18 cellular contexts compared by ENCODE assay signal in the genomic region with DNA sequence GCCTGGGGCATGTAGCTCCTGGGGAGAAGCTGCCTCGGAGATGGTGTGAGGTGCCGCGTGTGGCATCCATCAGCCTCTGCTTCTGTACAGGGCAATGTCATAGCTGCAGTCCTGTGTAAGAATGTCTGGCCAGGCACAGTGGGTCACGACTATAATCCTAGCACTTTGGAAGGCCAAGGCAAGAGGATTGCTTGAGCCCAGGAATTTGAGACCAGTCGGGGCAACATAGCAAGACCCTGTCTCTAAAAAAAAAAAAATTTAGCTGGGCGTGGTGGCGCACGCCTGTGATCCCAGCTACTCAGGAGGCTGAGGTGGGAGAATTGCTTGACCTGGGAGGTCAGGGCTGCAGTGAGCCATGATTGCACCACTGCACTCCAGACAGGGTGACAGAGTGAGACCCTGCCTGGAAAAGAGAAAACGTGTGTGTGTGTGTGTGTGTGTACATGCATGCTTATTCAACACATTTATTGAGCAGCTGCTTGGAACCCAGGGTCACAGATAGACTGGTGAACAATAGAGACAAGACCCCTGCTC. TPM values are rescaled to one million over a fixed set of nuclear protein-coding genes. Genes with fewer than 3 reads are reported as not detected.
DNase-seq lines count a peak whose midpoint lies in the region; ATAC-seq and TF ChIP-seq lines count a peak whose summit lies in the region.
"Had no signal": no experiment of that assay in that cellular context is flagged by ENCODE, and none has a peak within 500 bp of the region (broad histone marks: within the 10 kb centered on the region; RNA-seq: fewer than 3 reads in every experiment).

No MANE protein-coding gene starts in this region.

- H3K27me3 ChIP-seq in cardiac muscle cell (no peaks in the 10 kb centered on the region), heart left ventricle (no peaks in the 10 kb centered on the region), Caco-2 (replicated peaks; ENCODE audit: control insufficient read depth, insufficient read depth, low read length) (no peaks in the 10 kb centered on the region), osteoblast (ENCODE audit: insufficient read depth, low read length) (no peaks in the 10 kb centered on the region), trophoblast cell (ENCODE audit: insufficient read depth, low read length) (no peaks in the 10 kb centered on the region)
- H3K27me3 ChIP-seq: BE2C had no signal

- H2BK12ac ChIP-seq in trophoblast cell (ENCODE audit: low read length), result no peak overlapping the region

- H3K9me3 Mint-ChIP-seq in Caco-2 (ENCODE audit: unreplicated experiment) (no peaks in the 10 kb centered on the region), brain (no peaks in the 10 kb centered on the region)
- H3K9me3 Mint-ChIP-seq: CD8-positive, alpha-beta memory T cell; HFFc6 had no signal

- TF ChIP-seq POLR2A in heart left ventricle (IDR thresholded peaks at IDR 0.05), result no peak

- ATAC-seq in heart left ventricle, result no peak
- ATAC-seq: Panc1 had no signal

- no peak overlapping the region for H2AK5ac ChIP-seq in trophoblast cell (ENCODE audit: low read length)

- H3K4me1 Mint-ChIP-seq in Caco-2 (ENCODE audit: low read depth, unreplicated experiment) (peaks cover 5% of the 10 kb centered on the region), brain (peaks cover 74% of the 10 kb centered on the region)

- no peak overlapping the region for H3K4me3 Mint-ChIP-seq in Caco-2 (ENCODE audit: unreplicated experiment)
- H3K4me3 Mint-ChIP-seq in brain, result no peak overlapping the region
- H3K4me3 Mint-ChIP-seq: CD8-positive, alpha-beta memory T cell; HFFc6 had no signal

- no peak overlapping the region for H3K4ac ChIP-seq in trophoblast cell (ENCODE audit: low read depth, low read length)

- H3K4me1 ChIP-seq in cardiac muscle cell (ENCODE audit: low read depth) (peaks cover 34% of the 10 kb centered on the region), heart left ventricle (peaks cover 0 to 61% (median 29%) of the 10 kb centered on the region in 12 donors), Caco-2 (peaks cover 16% of the 10 kb centered on the region), osteoblast (ENCODE audit: insufficient read depth, low read length) (peaks cover 33% of the 10 kb centered on the region), trophoblast cell (ENCODE audit: control insufficient read depth in 1 of 2, insufficient read depth in 2 of 2, low read length in 2 of 2) (peaks cover 22 to 26% of the 10 kb centered on the region in 2 experiments)

- no peak overlapping the region for H3K14ac ChIP-seq in trophoblast cell (ENCODE audit: low read length)

- POLR2A ChIA-PET in Caco-2 (lab: Charles Lee), result interaction anchor here (0.5 kb wide), 1 partner anchor 189 kb away, joined by 8 read pairs; no protein-coding TSS in a partner anchor

- H2AFZ ChIP-seq in osteoblast (ENCODE audit: low read length), result no peak overlapping the region
- H2AFZ ChIP-seq in trophoblast cell (ENCODE audit: insufficient read depth, low read length, poor library complexity), result no peak overlapping the region

- H3K9me3 ChIP-seq in cardiac muscle cell (ENCODE audit: low read depth) (no peaks in the 10 kb centered on the region), heart left ventricle (no peaks in the 10 kb centered on the region), Caco-2 (no peaks in the 10 kb centered on the region), osteoblast (ENCODE audit: low read depth, low read length) (no peaks in the 10 kb centered on the region), trophoblast cell (ENCODE audit: insufficient read depth, low read depth, low read length) (no peaks in the 10 kb centered on the region)
- H3K9me3 ChIP-seq: BE2C had no signal

- DNase-seq in cardiac muscle cell (ENCODE audit: low read depth in 1 of 2, low spot score in 1 of 2), result no peak
- no peak for DNase-seq in heart left ventricle
- no peak for DNase-seq in Caco-2
- DNase-seq in osteoblast (ENCODE audit: insufficient read length, low spot score, missing footprints), result peak; percentile 25
- DNase-seq in NCI-H2081 (lab: John Stamatoyannopoulos, UW), result no peak
- no peak for DNase-seq in trophoblast cell
- no peak for DNase-seq in HuH-7.5 (ENCODE audit: low spot score)
- DNase-seq: BE2C; CD8-positive, alpha-beta memory T cell; DMS79; HFFc6; Karpas-422; NCI-H1436 treated with DMSO at 0.1 percent for 48 hours; NCI-H2029 treated with DMSO at 0.1 percent for 48 hours; SHP77 had no signal

- no peak overlapping the region for H4K91ac ChIP-seq in trophoblast cell (ENCODE audit: low read depth, low read length)

- no peak overlapping the region for H2BK120ac ChIP-seq in trophoblast cell (ENCODE audit: insufficient read depth, low read length, poor library complexity)

- H4K12ac ChIP-seq in trophoblast cell (ENCODE audit: low read depth, low read length), result no peak overlapping the region

- no peak for TF ChIP-seq CTCF in cardiac muscle cell (IDR thresholded peaks at IDR 0.05; ENCODE audit: low read depth, low read length)
- no peak for TF ChIP-seq CTCF in heart left ventricle (IDR thresholded peaks at IDR 0.05)
- TF ChIP-seq CTCF in Caco-2 (IDR thresholded peaks at IDR 0.05; ENCODE audit: insufficient read depth in 1 of 2, low read depth in 1 of 2, low read length in 1 of 2, severe bottlenecking in 1 of 2, unreplicated experiment in 1 of 2), result no peak
- TF ChIP-seq CTCF in brain (conservative IDR thresholded peaks at IDR 0.05), result no peak
- no peak for TF ChIP-seq CTCF in osteoblast (IDR thresholded peaks at IDR 0.05; ENCODE audit: extremely low read depth, low read depth, low read length)

- CTCF ChIA-PET in Caco-2 (lab: Charles Lee), result interaction anchor here (0.7 kb wide), 2 partner anchors 77 to 83 kb away, joined by 3 read pairs; no protein-coding TSS in a partner anchor

- no TSS peak for BruUV-seq in Caco-2 (replicated peaks; lab: Mats Ljungman, UMichigan)

- WGBS in heart left ventricle, 4 donors, result 85 to 94% (median 90%) methylated on average over 9 of the region's 9 CpGs
- WGBS in trophoblast cell (ENCODE audit: extremely low coverage, insufficient coverage, insufficient read length), result no CpG with 5 or more reads among the region's 9 CpGs

- H3K79me1 ChIP-seq in trophoblast cell (ENCODE audit: low read length), result peaks cover 2% of the 10 kb centered on the region

- no peak overlapping the region for H4K8ac ChIP-seq in trophoblast cell (ENCODE audit: low read depth, low read length)

- no peaks in the 10 kb centered on the region for H3K27me3 Mint-ChIP-seq in Caco-2 (ENCODE audit: insufficient read depth, unreplicated experiment)
- H3K27me3 Mint-ChIP-seq in brain, result no peaks in the 10 kb centered on the region
- H3K27me3 Mint-ChIP-seq: CD8-positive, alpha-beta memory T cell had no signal

- no peaks in the 10 kb centered on the region for H3K36me3 ChIP-seq in cardiac muscle cell
- no peaks in the 10 kb centered on the region for H3K36me3 ChIP-seq in heart left ventricle
- H3K36me3 ChIP-seq in Caco-2 (ENCODE audit: control insufficient read depth, insufficient read depth, low read length), result no peaks in the 10 kb centered on the region
- H3K36me3 ChIP-seq in osteoblast (ENCODE audit: insufficient read depth, low read length), result peaks cover 2% of the 10 kb centered on the region
- no peaks in the 10 kb centered on the region for H3K36me3 ChIP-seq in trophoblast cell (ENCODE audit: control insufficient read depth in 1 of 2, insufficient read depth in 2 of 2, low read length in 2 of 2)

- no peak overlapping the region for H3K9ac ChIP-seq in trophoblast cell (ENCODE audit: low read length)

- intact Hi-C loops in heart left ventricle (cut with DNase I) (no loop called here), Caco-2 (cut with micrococcal nuclease; ENCODE audit: unreplicated experiment) (no loop called here)

- peaks cover 9% of the 10 kb centered on the region for H4K20me1 ChIP-seq in osteoblast (ENCODE audit: insufficient read depth, low read length)

- H3K18ac ChIP-seq in trophoblast cell (ENCODE audit: low read length), result no peak overlapping the region

- H3K23ac ChIP-seq in trophoblast cell (ENCODE audit: low read length), result no peak overlapping the region

- H3K27ac ChIP-seq in cardiac muscle cell, result peak overlapping the region; percentile 68
- H3K27ac ChIP-seq in heart left ventricle, result peak overlapping the region in 4 of 12 donors; percentile 42 to 76 (median 70)
- H3K27ac ChIP-seq in osteoblast (ENCODE audit: low read depth, low read length), result no peak overlapping the region
- no peak overlapping the region for H3K27ac ChIP-seq in trophoblast cell (ENCODE audit: low read depth, low read length)

- H3K27ac Mint-ChIP-seq in Caco-2 (ENCODE audit: unreplicated experiment) (peak overlapping the region; percentile 25), brain (peak overlapping the region; percentile 65 to 95 (median 83))
- H3K27ac Mint-ChIP-seq: HFFc6 had no signal

- H3K4me2 ChIP-seq in osteoblast (ENCODE audit: insufficient read depth, low read length) (no peak overlapping the region), trophoblast cell (ENCODE audit: low read length) (no peak overlapping the region)

- H3K4me3 ChIP-seq in cardiac muscle cell, result no peak overlapping the region
- no peak overlapping the region for H3K4me3 ChIP-seq in heart left ventricle
- no peak overlapping the region for H3K4me3 ChIP-seq in Caco-2 (ENCODE audit: low read depth, low read length)
- H3K4me3 ChIP-seq in osteoblast (ENCODE audit: insufficient read depth, low read length), result no peak overlapping the region
- H3K4me3 ChIP-seq in trophoblast cell (ENCODE audit: low read depth, low read length), result no peak overlapping the region
- H3K4me3 ChIP-seq: SK-N-MC had no signal

- H3K36me3 Mint-ChIP-seq in Caco-2 (ENCODE audit: insufficient read depth, unreplicated experiment), result peaks cover 11% of the 10 kb centered on the region
- no peaks in the 10 kb centered on the region for H3K36me3 Mint-ChIP-seq in brain
- H3K36me3 Mint-ChIP-seq: CD8-positive, alpha-beta memory T cell had no signal

- H3K79me2 ChIP-seq in osteoblast (ENCODE audit: insufficient read depth, low read length) (no peaks in the 10 kb centered on the region), trophoblast cell (ENCODE audit: control insufficient read depth, insufficient read depth, low read length, poor library complexity) (no peaks in the 10 kb centered on the region)

- no peak overlapping the region for H2BK5ac ChIP-seq in trophoblast cell (ENCODE audit: low read depth, low read length, poor library complexity)

RNA-seq across cellular contexts. Expression of a gene that starts 24.1 kb away (rescaled TPM):
- 30.0 and 56.3 TPM in 2 replicates for total RNA-seq in cardiac muscle cell
- polyA plus RNA-seq in cardiac muscle cell, result 21.5 and 27.4 TPM in 2 replicates
- total RNA-seq in heart left ventricle, result 10 to 100 TPM; 18.8 to 45.2 (median 26.6) TPM
- 10 to 100 TPM; 18.8 to 23.8 TPM for polyA plus RNA-seq in heart left ventricle
- 33.8 and 36.7 TPM in 2 replicates for total RNA-seq in Caco-2 (2022)
- 8.9 TPM for polyA plus RNA-seq in brain (ENCODE audit: insufficient read depth, low read depth, low replicate concordance)
- 6.2 and 8.3 TPM in 2 replicates for total RNA-seq in osteoblast
- 10.9 and 11.1 TPM in 2 replicates for polyA plus RNA-seq in trophoblast cell (2013)

RNA-seq across cellular contexts. Expression of a gene that starts 34.4 kb away (rescaled TPM):
- 8.0 and 15.1 TPM in 2 replicates for total RNA-seq in cardiac muscle cell
- 2.4 and 3.8 TPM in 2 replicates for polyA plus RNA-seq in cardiac muscle cell
- total RNA-seq in heart left ventricle, result 10 to 100 TPM in 5 of 9 donors, 1 to 10 TPM in 4; 6.2 to 17.0 (median 12.0) TPM
- polyA plus RNA-seq in heart left ventricle, result 1 to 10 TPM; 6.9 to 7.2 TPM
- total RNA-seq in Caco-2 (2022), result 16.8 and 17.6 TPM in 2 replicates
- polyA plus RNA-seq in brain (ENCODE audit: insufficient read depth, low read depth, low replicate concordance), result 7.1 TPM
- 5.0 and 5.8 TPM in 2 replicates for total RNA-seq in osteoblast
- 19.3 and 19.5 TPM in 2 replicates for polyA plus RNA-seq in trophoblast cell (2013)

RNA-seq across cellular contexts. Expression of a gene that starts 56.8 kb away (rescaled TPM):
- total RNA-seq in cardiac muscle cell (11.7 and 30.7 TPM in 2 replicates), heart left ventricle (10 to 100 TPM in 2 of 9 donors, 1 to 10 TPM in 7; 5.8 to 13.2 (median 7.6) TPM), Caco-2 (2022) (15.5 and 15.9 TPM in 2 replicates), osteoblast (8.3 TPM in 2 replicates)
- polyA plus RNA-seq in cardiac muscle cell (19.7 and 23.0 TPM in 2 replicates), heart left ventricle (10 to 100 TPM in 1 of 2 donors, 1 to 10 TPM in 1; 6.4 to 12.1 TPM), brain (ENCODE audit: insufficient read depth, low read depth, low replicate concordance) (3.7 TPM)
- polyA plus RNA-seq in trophoblast cell (2013), result 11.5 and 13.2 TPM in 2 replicates
